In the genomic region with DNA sequence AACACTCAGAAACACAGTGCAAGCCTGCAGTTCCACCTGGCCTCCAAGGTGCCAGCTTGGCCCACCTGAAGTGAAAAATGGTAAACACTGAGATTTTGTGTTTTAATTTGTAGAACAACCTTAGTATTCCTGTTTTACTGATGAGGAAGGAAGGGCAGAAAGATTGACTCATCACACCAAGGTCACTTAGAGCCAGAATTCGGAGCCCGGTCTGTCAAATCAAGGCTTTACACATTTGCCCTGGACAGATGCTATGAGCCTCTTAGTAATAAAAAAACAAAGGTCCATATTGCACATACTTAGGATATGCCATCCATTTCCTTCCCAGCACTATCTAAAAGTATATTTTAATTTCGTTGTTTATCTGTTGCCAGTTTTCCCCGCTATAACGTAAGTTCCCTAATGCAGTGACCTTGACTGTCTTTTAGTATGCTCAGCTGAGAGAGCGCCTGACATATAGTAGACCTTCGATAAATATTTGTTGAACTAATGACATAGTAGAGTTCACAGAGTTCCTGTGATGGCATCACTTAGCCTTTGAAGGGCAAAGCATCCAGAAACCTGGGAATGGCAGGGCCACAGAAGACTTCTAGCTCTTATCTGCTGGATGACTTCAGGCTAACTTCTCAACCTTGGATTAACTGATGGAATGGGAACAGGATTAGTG, we compare ENCODE assay signal across 14 cellular contexts. TPM values are rescaled to one million over a fixed set of nuclear protein-coding genes. Genes with fewer than 3 reads are reported as not detected.
DNase-seq lines count a peak whose midpoint lies in the region; ATAC-seq and TF ChIP-seq lines count a peak whose summit lies in the region.
"Had no signal": no experiment of that assay in that cellular context is flagged by ENCODE, and none has a peak within 500 bp of the region (broad histone marks: within the 10 kb centered on the region; RNA-seq: fewer than 3 reads in every experiment).

No MANE protein-coding gene starts in this region.

- no peaks in the 10 kb centered on the region for H3K9me3 Mint-ChIP-seq in CD4-positive, alpha-beta memory T cell
- no peaks in the 10 kb centered on the region for H3K9me3 Mint-ChIP-seq in brain
- no peaks in the 10 kb centered on the region for H3K9me3 Mint-ChIP-seq in natural killer cell treated with Interleukin-12 subunit alpha and Interleukin-12 subunit beta and Interleukin-15 and Interleukin-18, amount 100 ng/mL, for 72 hours

- H3K4me1 Mint-ChIP-seq in CD4-positive, alpha-beta memory T cell = peaks cover 0 to 16% (median 7%) of the 10 kb centered on the region in 4 donors
- H3K4me1 Mint-ChIP-seq in brain = peaks cover 8% of the 10 kb centered on the region
- H3K4me1 Mint-ChIP-seq in natural killer cell treated with Interleukin-12 subunit alpha and Interleukin-12 subunit beta and Interleukin-15 and Interleukin-18, amount 100 ng/mL, for 72 hours (ENCODE audit: low read depth in 2 of 2) = peaks cover 19 to 30% of the 10 kb centered on the region in 2 donors

- no peaks in the 10 kb centered on the region for H3K27me3 Mint-ChIP-seq in CD4-positive, alpha-beta memory T cell
- no peaks in the 10 kb centered on the region for H3K27me3 Mint-ChIP-seq in brain
- H3K27me3 Mint-ChIP-seq in natural killer cell treated with Interleukin-12 subunit alpha and Interleukin-12 subunit beta and Interleukin-15 and Interleukin-18, amount 100 ng/mL, for 72 hours = no peaks in the 10 kb centered on the region

- no peak for TF ChIP-seq CTCF in brain (conservative IDR thresholded peaks at IDR 0.05)
- TF ChIP-seq CTCF in mucosa of descending colon (IDR thresholded peaks at IDR 0.05) = no peak
- no peak for TF ChIP-seq CTCF in GM13977 (IDR thresholded peaks at IDR 0.05; ENCODE audit: extremely low read depth, insufficient read depth, missing control alignments)

- in situ Hi-C loops in GM13977 (cut with MboI; ENCODE audit: low pct_unique_long_range_greater_than_20kb, low sequenced_read_pairs, unreplicated experiment) = no loop called here

- H3K9me3 ChIP-seq in CD4-positive, alpha-beta memory T cell (ENCODE audit: control insufficient read depth in 1 of 2, low read length in 2 of 2) = no peaks in the 10 kb centered on the region
- H3K9me3 ChIP-seq in mucosa of descending colon = no peaks in the 10 kb centered on the region

- H3K4me3 Mint-ChIP-seq in CD4-positive, alpha-beta memory T cell = no peak overlapping the region
- no peak overlapping the region for H3K4me3 Mint-ChIP-seq in brain
- no peak overlapping the region for H3K4me3 Mint-ChIP-seq in natural killer cell treated with Interleukin-12 subunit alpha and Interleukin-12 subunit beta and Interleukin-15 and Interleukin-18, amount 100 ng/mL, for 72 hours

- H3K36me3 Mint-ChIP-seq in CD4-positive, alpha-beta memory T cell = peaks cover 16 to 43% of the 10 kb centered on the region in 2 donors
- H3K36me3 Mint-ChIP-seq in brain = peaks cover 31% of the 10 kb centered on the region
- H3K36me3 Mint-ChIP-seq in natural killer cell treated with Interleukin-12 subunit alpha and Interleukin-12 subunit beta and Interleukin-15 and Interleukin-18, amount 100 ng/mL, for 72 hours = peaks cover 41% of the 10 kb centered on the region

- no peaks in the 10 kb centered on the region for H3K27me3 ChIP-seq in CD4-positive, alpha-beta memory T cell (ENCODE audit: insufficient read depth, low read length)

- H3K27ac ChIP-seq in CD4-positive, alpha-beta memory T cell (ENCODE audit: low read depth, low read length) = no peak overlapping the region
- H3K27ac ChIP-seq: parathyroid adenoma had no signal

- ATAC-seq in natural killer cell treated with Interleukin-12 subunit alpha and Interleukin-12 subunit beta and Interleukin-15 and Interleukin-18, amount 100 ng/mL, for 72 hours = no peak
- ATAC-seq in mucosa of descending colon = no peak

- H3K4me3 ChIP-seq in CD4-positive, alpha-beta memory T cell (ENCODE audit: low read length in 2 of 2) = no peak overlapping the region
- H3K4me3 ChIP-seq in mucosa of descending colon = no peak overlapping the region

- DNase-seq in CD4-positive, alpha-beta memory T cell = no peak
- DNase-seq in HK-2 (ENCODE audit: unreplicated experiment) = peak; percentile 42
- no peak for DNase-seq in natural killer cell treated with Interleukin-12 subunit alpha and Interleukin-12 subunit beta and Interleukin-15 and Interleukin-18, amount 100 ng/mL, for 72 hours (ENCODE audit: low spot score)
- no peak for DNase-seq in foreskin melanocyte
- no peak for DNase-seq in NCI-H2196 (lab: John Stamatoyannopoulos, UW; ENCODE audit: unreplicated experiment)
- DNase-seq in mucosa of descending colon = no peak
- DNase-seq in GM13977 (ENCODE audit: low spot score) = no peak
- DNase-seq: activated CD4-positive, alpha-beta T cell treated with anti-CD3 and anti-CD28 coated beads for 1 hour; COR-L47; NCI-H2081 treated with DMSO at 0.1 percent for 48 hours; stimulated activated naive CD4-positive, alpha-beta T cell had no signal

- H3K4me1 ChIP-seq in CD4-positive, alpha-beta memory T cell (ENCODE audit: insufficient read depth, low read length) = no peaks in the 10 kb centered on the region
- H3K4me1 ChIP-seq in mucosa of descending colon (ENCODE audit: low read depth) = no peaks in the 10 kb centered on the region

- POLR2A ChIA-PET in CD4-positive, alpha-beta memory T cell (lab: Charles Lee; ENCODE audit: partially characterized antibody) = interaction anchor here (1.0 to 1.7 kb wide), 2 partner anchors 19 to 49 kb away, joined by 3 to 7 read pairs; no protein-coding TSS in a partner anchor

- peak overlapping the region in 4 of 7 donors; percentile 4 to 73 (median 36) for H3K27ac Mint-ChIP-seq in CD4-positive, alpha-beta memory T cell
- H3K27ac Mint-ChIP-seq in brain = peak overlapping the region in 3 of 5 experiments; percentile 31 to 88 (median 41)
- peak overlapping the region; percentile 47 to 55 for H3K27ac Mint-ChIP-seq in natural killer cell treated with Interleukin-12 subunit alpha and Interleukin-12 subunit beta and Interleukin-15 and Interleukin-18, amount 100 ng/mL, for 72 hours

- peaks cover 20% of the 10 kb centered on the region for H3K36me3 ChIP-seq in CD4-positive, alpha-beta memory T cell (ENCODE audit: insufficient read depth, low read length)
- H3K36me3 ChIP-seq in mucosa of descending colon (ENCODE audit: low read depth) = no peaks in the 10 kb centered on the region

- intact Hi-C loops in CD4-positive, alpha-beta memory T cell (cut with micrococcal nuclease) = no loop called here
- intact Hi-C loops in mucosa of descending colon (cut with DNase I, micrococcal nuclease) = no loop called here

- CTCF ChIA-PET in CD4-positive, alpha-beta memory T cell (lab: Charles Lee; ENCODE audit: partially characterized antibody) = interaction anchor here (1.4 to 2.3 kb wide), 4 partner anchors 10 to 46 kb away, joined by 7 to 9 read pairs (median 8); a partner anchor contains a TSS

RNA-seq across cellular contexts. Expression of a gene that starts 7.2 kb away (rescaled TPM):
- 1 to 10 TPM; 6.7 to 7.4 TPM for total RNA-seq in CD4-positive, alpha-beta memory T cell
- under 1 TPM; 0.49 to 0.68 TPM for polyA plus RNA-seq in CD4-positive, alpha-beta memory T cell
- 10.2 TPM for polyA plus RNA-seq in brain (ENCODE audit: insufficient read depth, low read depth, low replicate concordance)
- 10 to 100 TPM; 13.1 to 22.6 TPM for total RNA-seq in natural killer cell treated with Interleukin-12 subunit alpha and Interleukin-12 subunit beta and Interleukin-15 and Interleukin-18, amount 100 ng/mL, for 72 hours
- total RNA-seq in mucosa of descending colon = 10 to 100 TPM in 1 of 3 donors, 1 to 10 TPM in 2; 2.3 to 20.3 (median 3.2) TPM

RNA-seq across cellular contexts. Expression of a gene that starts 37.1 kb away (rescaled TPM):
- 100 to 1,000 TPM; 258 to 268 TPM for total RNA-seq in CD4-positive, alpha-beta memory T cell
- polyA plus RNA-seq in CD4-positive, alpha-beta memory T cell = 10 to 100 TPM; 13.4 to 26.9 TPM
- polyA plus RNA-seq in brain (ENCODE audit: insufficient read depth, low read depth, low replicate concordance) = 184 TPM
- 1,000 to 10,000 TPM in 1 of 2 donors, 100 to 1,000 TPM in 1; 665 to 1,039 TPM for total RNA-seq in natural killer cell treated with Interleukin-12 subunit alpha and Interleukin-12 subunit beta and Interleukin-15 and Interleukin-18, amount 100 ng/mL, for 72 hours
- total RNA-seq in mucosa of descending colon = 100 to 1,000 TPM; 162 to 269 (median 217) TPM

RNA-seq across cellular contexts. Expression of a gene that starts 46.2 kb away (rescaled TPM):
- total RNA-seq in CD4-positive, alpha-beta memory T cell = 10 to 100 TPM; 15.8 to 17.9 TPM
- 10 to 100 TPM in 1 of 2 donors, 1 to 10 TPM in 1; 6.8 to 11.5 TPM for polyA plus RNA-seq in CD4-positive, alpha-beta memory T cell
- not detected for polyA plus RNA-seq in brain (ENCODE audit: insufficient read depth, low read depth, low replicate concordance)
- total RNA-seq in natural killer cell treated with Interleukin-12 subunit alpha and Interleukin-12 subunit beta and Interleukin-15 and Interleukin-18, amount 100 ng/mL, for 72 hours = 100 to 1,000 TPM; 234 to 437 TPM
- total RNA-seq in mucosa of descending colon = 1 to 10 TPM in 2 of 3 donors, under 1 TPM in 1; 0.72 to 1.2 (median 1.2) TPM
- total RNA-seq: chondrocyte had no signal

Comparison
In these comparisons a context has a peak if more than half of its experiments do, and no peak if none do; other contexts are left out.
1. RNA of a gene that starts 46.2 kb away (total RNA-seq): 234 to 437 TPM in natural killer cell treated with Interleukin-12 subunit alpha and Interleukin-12 subunit beta and Interleukin-15 and Interleukin-18, amount 100 ng/mL, for 72 hours; 15.8 to 17.9 TPM in CD4-positive, alpha-beta memory T cell and 0.72 to 1.2 TPM in mucosa of descending colon; every median in the first group is over 10 times any median in the second.
2. Peak in every context shown above with its lines, with median percentiles within 50 percentile points of each other: H3K27ac Mint-ChIP-seq.